Comparison of ENCODE assay signal across 16 cellular contexts in the genomic region with DNA sequence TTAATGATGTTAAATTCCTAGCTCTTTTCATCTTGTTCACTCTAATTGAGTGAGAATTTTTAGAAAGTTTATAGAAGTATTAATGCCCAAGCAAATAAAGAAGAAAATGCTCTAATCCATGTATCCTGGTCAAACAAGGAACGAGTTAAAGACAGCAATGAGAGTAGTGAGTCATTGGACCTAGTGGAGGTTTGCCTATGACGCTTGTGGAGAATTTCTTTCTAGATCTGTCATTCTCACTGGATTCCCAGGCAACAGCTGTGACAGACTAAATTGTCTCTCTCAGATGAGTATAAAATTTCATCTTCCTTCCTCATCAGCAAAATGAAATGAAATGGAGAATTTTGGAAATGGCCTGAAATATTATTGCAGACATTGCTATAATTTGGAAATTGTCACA.
"Had no signal": no experiment of that assay in that cellular context is flagged by ENCODE, and none has a peak within 500 bp of the region (broad histone marks: within the 10 kb centered on the region; RNA-seq: fewer than 3 reads in every experiment).

No MANE protein-coding gene starts in this region.

- H3K36me3 ChIP-seq: right lobe of liver, spleen, suprapubic skin, upper lobe of left lung had no signal

- H3K4me3 ChIP-seq: lung, right lobe of liver, spleen, suprapubic skin, upper lobe of left lung had no signal

- DNase-seq: activated CD4-positive, alpha-beta memory T cell treated with anti-CD3 and anti-CD28 coated beads, Interleukin-2, amount 10 ng/mL, durations not matched to agents 7 days and 5 days; activated CD4-positive, alpha-beta T cell treated with anti-CD3 and anti-CD28 coated beads for 36 hours; activated naive CD4-positive, alpha-beta T cell treated with Interleukin-2 at 50 U/mL for 16 hours; effector memory CD4-positive, alpha-beta T cell; hippocampal formation; left cardiac atrium; right lobe of liver; spleen; stimulated activated naive CD4-positive, alpha-beta T cell treated with Interleukin-2 at 50 U/mL for 16 hours; T-cell; T1000; upper lobe of left lung had no signal

- H3K9me3 ChIP-seq: right lobe of liver, spleen, upper lobe of left lung had no signal

- H3K27ac ChIP-seq: epithelial cell of prostate, right lobe of liver, spleen, suprapubic skin, upper lobe of left lung, VCaP had no signal

- H3K27me3 ChIP-seq: right lobe of liver, spleen, suprapubic skin, upper lobe of left lung had no signal

- H3K4me1 ChIP-seq: right lobe of liver, spleen, suprapubic skin, upper lobe of left lung had no signal
